Comparison of ENCODE assay signal across 1 cellular context in the genomic region with DNA sequence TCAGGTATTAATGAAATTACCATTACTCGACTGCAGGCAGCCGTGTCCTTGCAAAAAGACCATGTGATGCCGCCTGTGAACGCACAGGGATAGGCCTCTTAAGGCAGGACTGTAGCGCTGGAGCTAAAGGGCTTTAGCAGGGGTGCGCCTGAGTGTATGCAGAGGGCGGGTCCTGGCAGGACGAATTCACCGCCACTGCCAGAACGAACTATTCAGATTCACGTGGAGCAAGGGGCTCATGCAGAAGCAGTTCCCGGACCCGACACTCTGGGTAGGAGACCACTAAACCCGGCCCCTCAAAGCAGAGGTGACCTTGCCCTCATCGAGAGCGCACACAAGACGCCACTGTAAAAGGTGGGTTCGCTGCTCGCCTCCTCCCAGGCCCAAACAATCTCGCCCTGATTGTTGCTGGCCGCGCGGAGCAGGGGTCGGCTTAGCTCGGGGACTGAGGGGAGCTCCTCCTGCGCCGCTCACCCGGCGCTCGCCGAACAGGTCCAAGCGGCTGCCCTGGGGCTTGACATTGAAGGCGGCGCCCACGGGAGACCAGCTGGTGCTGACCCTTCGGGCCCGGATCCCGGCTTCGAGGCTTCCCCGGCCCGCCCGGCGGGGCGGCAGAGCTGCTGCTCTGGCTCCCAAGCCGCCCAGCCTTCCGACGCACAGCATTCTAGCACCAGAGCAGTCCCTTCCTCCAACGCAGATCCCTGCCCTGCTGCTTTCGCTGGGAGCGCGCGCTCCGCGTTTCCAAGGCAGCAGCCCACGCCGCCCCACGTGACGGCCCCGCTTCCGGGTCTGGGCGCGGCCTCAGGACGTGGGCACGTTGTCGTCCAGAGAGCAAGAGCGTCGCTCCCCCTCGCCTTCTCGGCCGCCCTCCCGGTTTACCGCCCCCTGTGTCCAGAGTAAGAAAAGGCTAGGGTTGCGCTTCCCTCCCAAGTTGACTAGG.
A peak's percentile ranks its signal among the peaks of the same experiment; 100 is the strongest.
TF ChIP-seq lines count a peak whose summit lies in the region.

A gene (minus strand): TSS at position 743 of the 940 bp plus-strand sequence. CDS start 80 bp downstream, at position 663.

TF ChIP-seq in HEK293, 187 proteins besides CTCF, POLR2A, EP300 and RAD21 (continued from another document and continues in another):
- TF ChIP-seq, protein P1, sequence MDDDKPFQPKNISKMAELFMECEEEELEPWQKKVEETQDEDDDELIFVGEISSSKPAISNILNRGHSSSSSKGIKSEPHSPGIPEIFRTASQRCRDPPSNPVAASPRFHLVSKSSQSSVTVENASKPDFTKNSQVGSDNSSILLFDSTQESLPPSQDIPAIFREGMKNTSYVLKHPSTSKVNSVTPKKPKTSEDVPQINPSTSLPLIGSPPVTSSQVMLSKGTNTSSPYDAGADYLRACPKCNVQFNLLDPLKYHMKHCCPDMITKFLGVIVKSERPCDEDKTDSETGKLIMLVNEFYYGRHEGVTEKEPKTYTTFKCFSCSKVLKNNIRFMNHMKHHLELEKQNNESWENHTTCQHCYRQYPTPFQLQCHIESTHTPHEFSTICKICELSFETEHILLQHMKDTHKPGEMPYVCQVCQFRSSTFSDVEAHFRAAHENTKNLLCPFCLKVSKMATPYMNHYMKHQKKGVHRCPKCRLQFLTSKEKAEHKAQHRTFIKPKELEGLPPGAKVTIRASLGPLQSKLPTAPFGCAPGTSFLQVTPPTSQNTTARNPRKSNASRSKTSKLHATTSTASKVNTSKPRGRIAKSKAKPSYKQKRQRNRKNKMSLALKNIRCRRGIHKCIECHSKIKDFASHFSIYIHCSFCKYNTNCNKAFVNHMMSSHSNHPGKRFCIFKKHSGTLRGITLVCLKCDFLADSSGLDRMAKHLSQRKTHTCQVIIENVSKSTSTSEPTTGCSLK (tag by site-specific recombination; IDR thresholded peaks at IDR 0.05), result no peak
- no peak for TF ChIP-seq ZNF548 (tag by site-specific recombination; IDR thresholded peaks at IDR 0.05)
- no peak for TF ChIP-seq ZNF132 (tag by site-specific recombination; IDR thresholded peaks at IDR 0.05; ENCODE audit: borderline replicate concordance)
- TF ChIP-seq TRIM28 (IDR thresholded peaks at IDR 0.05; ENCODE audit: borderline replicate concordance, low read length), result no peak
- no peak for TF ChIP-seq ZBTB1 (tag by site-specific recombination; IDR thresholded peaks at IDR 0.05)
- TF ChIP-seq, protein P2, sequence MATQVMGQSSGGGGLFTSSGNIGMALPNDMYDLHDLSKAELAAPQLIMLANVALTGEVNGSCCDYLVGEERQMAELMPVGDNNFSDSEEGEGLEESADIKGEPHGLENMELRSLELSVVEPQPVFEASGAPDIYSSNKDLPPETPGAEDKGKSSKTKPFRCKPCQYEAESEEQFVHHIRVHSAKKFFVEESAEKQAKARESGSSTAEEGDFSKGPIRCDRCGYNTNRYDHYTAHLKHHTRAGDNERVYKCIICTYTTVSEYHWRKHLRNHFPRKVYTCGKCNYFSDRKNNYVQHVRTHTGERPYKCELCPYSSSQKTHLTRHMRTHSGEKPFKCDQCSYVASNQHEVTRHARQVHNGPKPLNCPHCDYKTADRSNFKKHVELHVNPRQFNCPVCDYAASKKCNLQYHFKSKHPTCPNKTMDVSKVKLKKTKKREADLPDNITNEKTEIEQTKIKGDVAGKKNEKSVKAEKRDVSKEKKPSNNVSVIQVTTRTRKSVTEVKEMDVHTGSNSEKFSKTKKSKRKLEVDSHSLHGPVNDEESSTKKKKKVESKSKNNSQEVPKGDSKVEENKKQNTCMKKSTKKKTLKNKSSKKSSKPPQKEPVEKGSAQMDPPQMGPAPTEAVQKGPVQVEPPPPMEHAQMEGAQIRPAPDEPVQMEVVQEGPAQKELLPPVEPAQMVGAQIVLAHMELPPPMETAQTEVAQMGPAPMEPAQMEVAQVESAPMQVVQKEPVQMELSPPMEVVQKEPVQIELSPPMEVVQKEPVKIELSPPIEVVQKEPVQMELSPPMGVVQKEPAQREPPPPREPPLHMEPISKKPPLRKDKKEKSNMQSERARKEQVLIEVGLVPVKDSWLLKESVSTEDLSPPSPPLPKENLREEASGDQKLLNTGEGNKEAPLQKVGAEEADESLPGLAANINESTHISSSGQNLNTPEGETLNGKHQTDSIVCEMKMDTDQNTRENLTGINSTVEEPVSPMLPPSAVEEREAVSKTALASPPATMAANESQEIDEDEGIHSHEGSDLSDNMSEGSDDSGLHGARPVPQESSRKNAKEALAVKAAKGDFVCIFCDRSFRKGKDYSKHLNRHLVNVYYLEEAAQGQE (tag by site-specific recombination; IDR thresholded peaks at IDR 0.05), result 0 out of 2 replicates have a peak, but pooled peaks have one; percentile 16
- TF ChIP-seq, protein P3, sequence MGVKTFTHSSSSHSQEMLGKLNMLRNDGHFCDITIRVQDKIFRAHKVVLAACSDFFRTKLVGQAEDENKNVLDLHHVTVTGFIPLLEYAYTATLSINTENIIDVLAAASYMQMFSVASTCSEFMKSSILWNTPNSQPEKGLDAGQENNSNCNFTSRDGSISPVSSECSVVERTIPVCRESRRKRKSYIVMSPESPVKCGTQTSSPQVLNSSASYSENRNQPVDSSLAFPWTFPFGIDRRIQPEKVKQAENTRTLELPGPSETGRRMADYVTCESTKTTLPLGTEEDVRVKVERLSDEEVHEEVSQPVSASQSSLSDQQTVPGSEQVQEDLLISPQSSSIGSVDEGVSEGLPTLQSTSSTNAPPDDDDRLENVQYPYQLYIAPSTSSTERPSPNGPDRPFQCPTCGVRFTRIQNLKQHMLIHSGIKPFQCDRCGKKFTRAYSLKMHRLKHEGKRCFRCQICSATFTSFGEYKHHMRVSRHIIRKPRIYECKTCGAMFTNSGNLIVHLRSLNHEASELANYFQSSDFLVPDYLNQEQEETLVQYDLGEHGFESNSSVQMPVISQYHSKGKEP (tag by site-specific recombination; IDR thresholded peaks at IDR 0.05), result no peak
- TF ChIP-seq SP3 (tag by site-specific recombination; IDR thresholded peaks at IDR 0.05), result peak; percentile 86
- TF ChIP-seq ZBTB17 (tag by site-specific recombination; IDR thresholded peaks at IDR 0.05), result peak; percentile 82
- TF ChIP-seq ZNF677 (tag by site-specific recombination; IDR thresholded peaks at IDR 0.05), result no peak
- no peak for TF ChIP-seq ZNF416 (tag by site-specific recombination; IDR thresholded peaks at IDR 0.05)
- TF ChIP-seq ZNF571 (tag by site-specific recombination; IDR thresholded peaks at IDR 0.05), result no peak
- TF ChIP-seq, protein P4, sequence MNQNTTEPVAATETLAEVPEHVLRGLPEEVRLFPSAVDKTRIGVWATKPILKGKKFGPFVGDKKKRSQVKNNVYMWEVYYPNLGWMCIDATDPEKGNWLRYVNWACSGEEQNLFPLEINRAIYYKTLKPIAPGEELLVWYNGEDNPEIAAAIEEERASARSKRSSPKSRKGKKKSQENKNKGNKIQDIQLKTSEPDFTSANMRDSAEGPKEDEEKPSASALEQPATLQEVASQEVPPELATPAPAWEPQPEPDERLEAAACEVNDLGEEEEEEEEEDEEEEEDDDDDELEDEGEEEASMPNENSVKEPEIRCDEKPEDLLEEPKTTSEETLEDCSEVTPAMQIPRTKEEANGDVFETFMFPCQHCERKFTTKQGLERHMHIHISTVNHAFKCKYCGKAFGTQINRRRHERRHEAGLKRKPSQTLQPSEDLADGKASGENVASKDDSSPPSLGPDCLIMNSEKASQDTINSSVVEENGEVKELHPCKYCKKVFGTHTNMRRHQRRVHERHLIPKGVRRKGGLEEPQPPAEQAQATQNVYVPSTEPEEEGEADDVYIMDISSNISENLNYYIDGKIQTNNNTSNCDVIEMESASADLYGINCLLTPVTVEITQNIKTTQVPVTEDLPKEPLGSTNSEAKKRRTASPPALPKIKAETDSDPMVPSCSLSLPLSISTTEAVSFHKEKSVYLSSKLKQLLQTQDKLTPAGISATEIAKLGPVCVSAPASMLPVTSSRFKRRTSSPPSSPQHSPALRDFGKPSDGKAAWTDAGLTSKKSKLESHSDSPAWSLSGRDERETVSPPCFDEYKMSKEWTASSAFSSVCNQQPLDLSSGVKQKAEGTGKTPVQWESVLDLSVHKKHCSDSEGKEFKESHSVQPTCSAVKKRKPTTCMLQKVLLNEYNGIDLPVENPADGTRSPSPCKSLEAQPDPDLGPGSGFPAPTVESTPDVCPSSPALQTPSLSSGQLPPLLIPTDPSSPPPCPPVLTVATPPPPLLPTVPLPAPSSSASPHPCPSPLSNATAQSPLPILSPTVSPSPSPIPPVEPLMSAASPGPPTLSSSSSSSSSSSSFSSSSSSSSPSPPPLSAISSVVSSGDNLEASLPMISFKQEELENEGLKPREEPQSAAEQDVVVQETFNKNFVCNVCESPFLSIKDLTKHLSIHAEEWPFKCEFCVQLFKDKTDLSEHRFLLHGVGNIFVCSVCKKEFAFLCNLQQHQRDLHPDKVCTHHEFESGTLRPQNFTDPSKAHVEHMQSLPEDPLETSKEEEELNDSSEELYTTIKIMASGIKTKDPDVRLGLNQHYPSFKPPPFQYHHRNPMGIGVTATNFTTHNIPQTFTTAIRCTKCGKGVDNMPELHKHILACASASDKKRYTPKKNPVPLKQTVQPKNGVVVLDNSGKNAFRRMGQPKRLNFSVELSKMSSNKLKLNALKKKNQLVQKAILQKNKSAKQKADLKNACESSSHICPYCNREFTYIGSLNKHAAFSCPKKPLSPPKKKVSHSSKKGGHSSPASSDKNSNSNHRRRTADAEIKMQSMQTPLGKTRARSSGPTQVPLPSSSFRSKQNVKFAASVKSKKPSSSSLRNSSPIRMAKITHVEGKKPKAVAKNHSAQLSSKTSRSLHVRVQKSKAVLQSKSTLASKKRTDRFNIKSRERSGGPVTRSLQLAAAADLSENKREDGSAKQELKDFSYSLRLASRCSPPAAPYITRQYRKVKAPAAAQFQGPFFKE (tag by site-specific recombination; IDR thresholded peaks at IDR 0.05; ENCODE audit: borderline replicate concordance), result no peak
- TF ChIP-seq OSR2 (tag by site-specific recombination; IDR thresholded peaks at IDR 0.05), result no peak
- TF ChIP-seq ZNF311 (tag by site-specific recombination; IDR thresholded peaks at IDR 0.05; ENCODE audit: borderline replicate concordance), result no peak
- TF ChIP-seq ZEB2 (tag by site-specific recombination; IDR thresholded peaks at IDR 0.05), result peak; percentile 59; the same call in 1 of the 2 replicates
- TF ChIP-seq ZFP69B (tag by site-specific recombination; IDR thresholded peaks at IDR 0.05), result 0 out of 2 replicates have a peak, but pooled peaks have one; percentile 43
- TF ChIP-seq, protein P5, sequence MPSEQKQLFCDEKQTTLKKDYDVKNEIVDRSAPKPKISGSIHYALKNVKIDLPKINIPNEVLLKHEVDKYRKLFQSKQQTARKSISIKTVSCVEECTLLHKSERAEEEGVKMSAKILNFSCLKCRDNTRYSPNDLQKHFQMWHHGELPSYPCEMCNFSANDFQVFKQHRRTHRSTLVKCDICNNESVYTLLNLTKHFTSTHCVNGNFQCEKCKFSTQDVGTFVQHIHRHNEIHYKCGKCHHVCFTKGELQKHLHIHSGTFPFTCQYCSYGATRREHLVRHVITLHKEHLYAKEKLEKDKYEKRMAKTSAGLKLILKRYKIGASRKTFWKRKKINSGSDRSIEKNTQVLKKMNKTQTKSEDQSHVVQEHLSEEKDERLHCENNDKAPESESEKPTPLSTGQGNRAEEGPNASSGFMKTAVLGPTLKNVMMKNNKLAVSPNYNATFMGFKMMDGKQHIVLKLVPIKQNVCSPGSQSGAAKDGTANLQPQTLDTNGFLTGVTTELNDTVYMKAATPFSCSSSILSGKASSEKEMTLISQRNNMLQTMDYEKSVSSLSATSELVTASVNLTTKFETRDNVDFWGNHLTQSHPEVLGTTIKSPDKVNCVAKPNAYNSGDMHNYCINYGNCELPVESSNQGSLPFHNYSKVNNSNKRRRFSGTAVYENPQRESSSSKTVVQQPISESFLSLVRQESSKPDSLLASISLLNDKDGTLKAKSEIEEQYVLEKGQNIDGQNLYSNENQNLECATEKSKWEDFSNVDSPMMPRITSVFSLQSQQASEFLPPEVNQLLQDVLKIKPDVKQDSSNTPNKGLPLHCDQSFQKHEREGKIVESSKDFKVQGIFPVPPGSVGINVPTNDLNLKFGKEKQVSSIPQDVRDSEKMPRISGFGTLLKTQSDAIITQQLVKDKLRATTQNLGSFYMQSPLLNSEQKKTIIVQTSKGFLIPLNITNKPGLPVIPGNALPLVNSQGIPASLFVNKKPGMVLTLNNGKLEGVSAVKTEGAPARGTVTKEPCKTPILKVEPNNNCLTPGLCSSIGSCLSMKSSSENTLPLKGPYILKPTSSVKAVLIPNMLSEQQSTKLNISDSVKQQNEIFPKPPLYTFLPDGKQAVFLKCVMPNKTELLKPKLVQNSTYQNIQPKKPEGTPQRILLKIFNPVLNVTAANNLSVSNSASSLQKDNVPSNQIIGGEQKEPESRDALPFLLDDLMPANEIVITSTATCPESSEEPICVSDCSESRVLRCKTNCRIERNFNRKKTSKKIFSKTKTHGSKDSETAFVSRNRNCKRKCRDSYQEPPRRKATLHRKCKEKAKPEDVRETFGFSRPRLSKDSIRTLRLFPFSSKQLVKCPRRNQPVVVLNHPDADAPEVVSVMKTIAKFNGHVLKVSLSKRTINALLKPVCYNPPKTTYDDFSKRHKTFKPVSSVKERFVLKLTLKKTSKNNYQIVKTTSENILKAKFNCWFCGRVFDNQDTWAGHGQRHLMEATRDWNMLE (tag by site-specific recombination; conservative IDR thresholded peaks at IDR 0.05; ENCODE audit: low read depth), result peak; percentile 53; the same call in 1 of the 2 replicates
- TF ChIP-seq, protein P6, sequence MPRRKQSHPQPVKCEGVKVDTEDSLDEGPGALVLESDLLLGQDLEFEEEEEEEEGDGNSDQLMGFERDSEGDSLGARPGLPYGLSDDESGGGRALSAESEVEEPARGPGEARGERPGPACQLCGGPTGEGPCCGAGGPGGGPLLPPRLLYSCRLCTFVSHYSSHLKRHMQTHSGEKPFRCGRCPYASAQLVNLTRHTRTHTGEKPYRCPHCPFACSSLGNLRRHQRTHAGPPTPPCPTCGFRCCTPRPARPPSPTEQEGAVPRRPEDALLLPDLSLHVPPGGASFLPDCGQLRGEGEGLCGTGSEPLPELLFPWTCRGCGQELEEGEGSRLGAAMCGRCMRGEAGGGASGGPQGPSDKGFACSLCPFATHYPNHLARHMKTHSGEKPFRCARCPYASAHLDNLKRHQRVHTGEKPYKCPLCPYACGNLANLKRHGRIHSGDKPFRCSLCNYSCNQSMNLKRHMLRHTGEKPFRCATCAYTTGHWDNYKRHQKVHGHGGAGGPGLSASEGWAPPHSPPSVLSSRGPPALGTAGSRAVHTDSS (tag by site-specific recombination; IDR thresholded peaks at IDR 0.05), result no peak
- peak; percentile 61; the same call in 1 of the 2 replicates for TF ChIP-seq SP7 (tag by site-specific recombination; IDR thresholded peaks at IDR 0.05)
- TF ChIP-seq, protein P7, sequence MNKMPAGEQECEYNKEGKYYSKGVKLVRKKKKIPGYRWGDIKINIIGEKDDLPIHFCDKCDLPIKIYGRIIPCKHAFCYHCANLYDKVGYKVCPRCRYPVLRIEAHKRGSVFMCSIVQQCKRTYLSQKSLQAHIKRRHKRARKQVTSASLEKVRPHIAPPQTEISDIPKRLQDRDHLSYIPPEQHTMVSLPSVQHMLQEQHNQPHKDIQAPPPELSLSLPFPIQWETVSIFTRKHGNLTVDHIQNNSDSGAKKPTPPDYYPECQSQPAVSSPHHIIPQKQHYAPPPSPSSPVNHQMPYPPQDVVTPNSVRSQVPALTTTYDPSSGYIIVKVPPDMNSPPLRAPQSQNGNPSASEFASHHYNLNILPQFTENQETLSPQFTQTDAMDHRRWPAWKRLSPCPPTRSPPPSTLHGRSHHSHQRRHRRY (tag by site-specific recombination; IDR thresholded peaks at IDR 0.05), result no peak
- no peak for TF ChIP-seq PRDM1 (tag by site-specific recombination; IDR thresholded peaks at IDR 0.05)
- no peak for TF ChIP-seq ZNF350 (tag by site-specific recombination; IDR thresholded peaks at IDR 0.05)
